In the genomic region with DNA sequence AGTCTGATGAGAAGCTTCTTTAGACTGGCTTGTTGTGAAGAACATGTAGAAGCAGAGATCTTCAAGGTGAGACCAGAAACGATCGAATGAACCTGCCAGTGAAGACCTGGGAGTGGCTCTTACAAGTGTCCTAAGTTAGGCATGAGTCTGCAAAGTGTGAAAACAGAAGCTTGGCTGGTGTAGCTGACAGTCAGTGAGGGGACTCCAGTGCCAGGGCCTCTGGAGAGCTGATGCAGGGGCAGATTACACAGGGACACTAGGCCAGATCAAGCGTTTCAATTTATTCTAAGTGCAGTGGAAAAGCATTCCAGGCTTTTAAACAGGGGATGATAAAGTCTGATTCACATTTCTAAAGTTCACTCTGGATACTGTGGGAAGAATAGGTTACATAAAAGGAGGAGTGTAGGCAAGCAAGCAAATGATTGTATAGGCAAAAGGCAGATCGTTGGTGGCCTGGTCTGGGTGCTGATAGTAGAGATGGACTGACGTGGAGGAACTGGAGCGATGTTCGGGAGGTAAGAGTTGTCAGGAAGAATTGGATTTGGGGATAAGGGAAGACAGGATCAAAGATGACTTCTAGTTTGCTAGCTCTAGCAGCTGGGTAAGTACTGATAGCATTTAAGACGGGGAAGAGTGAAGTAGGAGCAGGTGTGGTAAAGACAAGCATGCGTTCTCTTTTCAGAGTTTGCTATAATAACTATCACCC, we compare ENCODE assay signal across 32 cellular contexts.
A peak's percentile ranks its signal among the peaks of the same experiment; 100 is the strongest.
DNase-seq lines count a peak whose midpoint lies in the region; ATAC-seq, FAIRE-seq and TF ChIP-seq lines count a peak whose summit lies in the region.
"Had no signal": no experiment of that assay in that cellular context is flagged by ENCODE, and none has a peak within 500 bp of the region (broad histone marks: within the 10 kb centered on the region; RNA-seq: fewer than 3 reads in every experiment).

No MANE protein-coding gene starts in this region.

- H3K27ac ChIP-seq in cardiac muscle cell (peak overlapping the region; percentile 72), heart left ventricle (no peak overlapping the region)
- H3K27ac ChIP-seq: psoas muscle, upper lobe of left lung, VCaP had no signal

- H3K27ac Mint-ChIP-seq in mesothelial cell of epicardium = peak overlapping the region; percentile 3
- H3K27ac Mint-ChIP-seq: activated naive CD4-positive, alpha-beta T cell treated with anti-CD3 and anti-CD28 coated beads, Interleukin-2, amount 50 U/mL, for 24 hours; activated T-helper 2 cell treated with anti-CD3 and anti-CD28 coated beads, Interferon-gamma antibody, Interleukin-2, Interleukin-4, amounts not matched to agents 10 μg/mL and 5 μg/mL and 100 μg/mL, durations not matched to agents 14 hours and 24 hours and 36 hours; brain; stimulated activated effector memory CD8-positive, alpha-beta T cell treated with anti-CD3 and anti-CD28 coated beads, Interleukin-12 subunit alpha, Interleukin-12 subunit beta, amount 100 ng/mL, for 72 hours had no signal

- H3K4me3 ChIP-seq in cardiac muscle cell (no peak overlapping the region), heart left ventricle (no peak overlapping the region)
- H3K4me3 ChIP-seq: left lung, psoas muscle, upper lobe of left lung had no signal

- no peak overlapping the region for H3K4me3 Mint-ChIP-seq in mesothelial cell of epicardium
- H3K4me3 Mint-ChIP-seq: activated naive CD4-positive, alpha-beta T cell treated with anti-CD3 and anti-CD28 coated beads, Interleukin-2, amount 50 U/mL, for 24 hours; brain; CD4-positive, alpha-beta memory T cell; stimulated activated effector memory CD8-positive, alpha-beta T cell treated with anti-CD3 and anti-CD28 coated beads, Interleukin-12 subunit alpha, Interleukin-12 subunit beta, amount 100 ng/mL, for 72 hours had no signal

- ATAC-seq in heart left ventricle = peak; percentile 32 to 91 (median 65)
- ATAC-seq in GM18520 (IDR thresholded peaks at IDR 0.05; ENCODE audit: unreplicated experiment) = no peak
- ATAC-seq: psoas muscle; stimulated activated effector memory CD8-positive, alpha-beta T cell treated with anti-CD3 and anti-CD28 coated beads, Interleukin-12 subunit alpha, Interleukin-12 subunit beta, amount 100 ng/mL, for 72 hours had no signal

- no peak for TF ChIP-seq POLR2A in heart left ventricle (IDR thresholded peaks at IDR 0.05)
- TF ChIP-seq POLR2A in GM12892 (IDR thresholded peaks at IDR 0.05; ENCODE audit: low read depth, low read length) = no peak

- intact Hi-C loops in cardiac septum (cut with DNase I) = no loop called here
- intact Hi-C loops in heart left ventricle (cut with DNase I) = no loop called here

- no peak for FAIRE-seq in GM12892 (lab: Jason Lieb, UNC)
- FAIRE-seq: A204.1, endothelial cell of umbilical vein, GM18507, H1 had no signal

- 66 to 75% (median 67%) methylated on average over 9 of the region's 9 CpGs for WGBS in heart left ventricle, 4 donors

- no peaks in the 10 kb centered on the region for H3K9me3 ChIP-seq in cardiac muscle cell (ENCODE audit: low read depth)
- no peaks in the 10 kb centered on the region for H3K9me3 ChIP-seq in heart left ventricle
- H3K9me3 ChIP-seq: left lung, psoas muscle, upper lobe of left lung had no signal

- peaks cover 16% of the 10 kb centered on the region for H3K4me1 Mint-ChIP-seq in mesothelial cell of epicardium
- H3K4me1 Mint-ChIP-seq: activated naive CD4-positive, alpha-beta T cell treated with anti-CD3 and anti-CD28 coated beads, Interleukin-2, amount 50 U/mL, for 24 hours; brain; stimulated activated effector memory CD8-positive, alpha-beta T cell treated with anti-CD3 and anti-CD28 coated beads, Interleukin-12 subunit alpha, Interleukin-12 subunit beta, amount 100 ng/mL, for 72 hours had no signal

- no peaks in the 10 kb centered on the region for H3K27me3 ChIP-seq in cardiac muscle cell
- H3K27me3 ChIP-seq in heart left ventricle = no peaks in the 10 kb centered on the region
- H3K27me3 ChIP-seq: left lung, upper lobe of left lung had no signal

- H3K9me3 Mint-ChIP-seq in mesothelial cell of epicardium = no peaks in the 10 kb centered on the region
- H3K9me3 Mint-ChIP-seq: activated naive CD4-positive, alpha-beta T cell treated with anti-CD3 and anti-CD28 coated beads, Interleukin-2, amount 50 U/mL, for 24 hours; activated T-helper 2 cell treated with anti-CD3 and anti-CD28 coated beads, Interferon-gamma antibody, Interleukin-2, Interleukin-4, amounts not matched to agents 10 μg/mL and 5 μg/mL and 100 μg/mL, durations not matched to agents 14 hours and 24 hours and 36 hours; brain; stimulated activated effector memory CD8-positive, alpha-beta T cell treated with anti-CD3 and anti-CD28 coated beads, Interleukin-12 subunit alpha, Interleukin-12 subunit beta, amount 100 ng/mL, for 72 hours had no signal

- no peaks in the 10 kb centered on the region for H3K36me3 Mint-ChIP-seq in mesothelial cell of epicardium
- H3K36me3 Mint-ChIP-seq: activated naive CD4-positive, alpha-beta T cell treated with anti-CD3 and anti-CD28 coated beads, Interleukin-2, amount 50 U/mL, for 24 hours; brain; CD4-positive, alpha-beta memory T cell; stimulated activated effector memory CD8-positive, alpha-beta T cell treated with anti-CD3 and anti-CD28 coated beads, Interleukin-12 subunit alpha, Interleukin-12 subunit beta, amount 100 ng/mL, for 72 hours had no signal

- DNase-seq in cardiac muscle cell (ENCODE audit: low read depth in 1 of 2, low spot score in 1 of 2) (peak in 1 of 2 donors; percentile 38), cardiac septum (ENCODE audit: low spot score) (no peak), heart left ventricle (no peak), mesothelial cell of epicardium (ENCODE audit: low spot score in 2 of 2, unreplicated experiment in 2 of 2) (no peak), D341Med (ENCODE audit: low spot score) (no peak), NOMO-1 treated with DMSO at 0.1 percent for 48 hours (lab: John Stamatoyannopoulos, UW; ENCODE audit: unreplicated experiment) (no peak), GM12892 (ENCODE audit: insufficient read length) (no peak)
- DNase-seq: activated CD4-positive, alpha-beta T cell treated with anti-CD3 and anti-CD28 coated beads for 48 hours; activated CD8-positive, alpha-beta memory T cell treated with anti-CD3 and anti-CD28 coated beads for 24 hours; activated T-cell treated with anti-CD3 and anti-CD28 coated beads for 4 hours; AML-193; amniotic stem cell; CD4-positive, alpha-beta memory T cell; DMS 273 treated with DMSO at 0.1 percent for 48 hours; left lung; NCI-H1048; NCI-H446; NCI-H748 treated with DMSO at 0.1 percent for 48 hours; psoas muscle; substantia nigra; T-helper 2 cell; upper lobe of left lung had no signal

- H3K27me3 Mint-ChIP-seq in mesothelial cell of epicardium (ENCODE audit: low read depth) = no peaks in the 10 kb centered on the region
- H3K27me3 Mint-ChIP-seq: activated naive CD4-positive, alpha-beta T cell treated with anti-CD3 and anti-CD28 coated beads, Interleukin-2, amount 50 U/mL, for 24 hours; brain; CD4-positive, alpha-beta memory T cell had no signal

- TF ChIP-seq CTCF in cardiac muscle cell (IDR thresholded peaks at IDR 0.05; ENCODE audit: low read depth, low read length) (no peak), heart left ventricle (IDR thresholded peaks at IDR 0.05) (no peak), mesothelial cell of epicardium (IDR thresholded peaks at IDR 0.05; ENCODE audit: unreplicated experiment) (no peak)

- H3K4me1 ChIP-seq in cardiac muscle cell (ENCODE audit: low read depth) (peaks cover 17% of the 10 kb centered on the region), heart left ventricle (peaks cover 0 to 29% (median 3%) of the 10 kb centered on the region in 12 donors)
- H3K4me1 ChIP-seq: left lung, psoas muscle, upper lobe of left lung had no signal

- H3K36me3 ChIP-seq in cardiac muscle cell (no peaks in the 10 kb centered on the region), heart left ventricle (no peaks in the 10 kb centered on the region)
- H3K36me3 ChIP-seq: upper lobe of left lung had no signal
